Comparison of ENCODE assay signal across 1 cellular context in the genomic region with DNA sequence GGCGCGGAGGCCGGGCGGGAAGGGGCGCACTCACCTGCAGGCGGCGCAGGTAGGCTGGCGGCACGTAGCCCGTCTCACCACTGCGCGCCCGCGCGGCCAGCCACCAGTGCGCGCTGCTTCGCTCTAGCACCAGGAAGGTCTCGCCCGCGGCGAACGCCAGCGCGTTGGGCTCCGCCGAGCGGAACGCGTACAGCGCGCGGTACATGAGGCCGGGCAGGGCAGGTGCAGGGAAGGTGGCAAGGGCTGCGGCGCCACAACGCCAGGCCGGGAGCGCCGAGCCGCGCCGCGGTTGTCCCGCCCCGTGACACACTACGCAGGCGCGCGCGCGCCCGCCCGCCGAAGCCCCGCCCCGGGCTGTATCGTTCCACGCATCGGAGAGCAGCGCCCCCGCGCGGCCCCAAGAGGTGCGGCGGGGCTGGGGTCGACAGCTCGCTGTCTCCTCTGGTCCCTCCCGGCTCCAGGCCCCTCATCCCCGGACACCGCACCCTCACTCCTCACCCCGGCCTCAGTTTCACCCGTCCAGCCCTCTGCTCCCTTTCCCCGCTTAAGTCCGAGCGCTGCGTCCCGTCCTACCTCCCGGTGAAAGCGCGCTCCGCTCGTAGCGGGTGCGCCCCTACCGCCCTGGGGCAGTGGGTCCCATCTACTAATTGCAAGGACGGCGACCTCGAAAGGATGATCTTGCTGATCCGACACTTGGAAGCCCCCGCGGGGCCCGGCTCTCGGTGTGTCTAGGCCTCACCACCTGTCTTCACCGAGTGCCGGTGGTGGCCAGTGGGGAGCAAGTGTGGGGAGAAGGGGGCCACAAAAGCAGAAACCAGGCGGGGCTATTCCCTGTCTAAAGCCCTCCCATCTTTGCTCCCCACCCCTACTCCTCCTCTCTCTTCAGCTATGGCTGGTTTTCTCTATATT.
A peak's percentile ranks its signal among the peaks of the same experiment; 100 is the strongest.
TF ChIP-seq lines count a peak whose summit lies in the region.

Gene NCKIPSD (minus strand): TSS at position 313 of the 909 bp plus-strand sequence. CDS start 108 bp downstream, at position 205.

TF ChIP-seq in HepG2, 621 proteins besides CTCF, POLR2A, EP300 and RAD21 (continued from another document and continues in another):
- TF ChIP-seq, protein P1, sequence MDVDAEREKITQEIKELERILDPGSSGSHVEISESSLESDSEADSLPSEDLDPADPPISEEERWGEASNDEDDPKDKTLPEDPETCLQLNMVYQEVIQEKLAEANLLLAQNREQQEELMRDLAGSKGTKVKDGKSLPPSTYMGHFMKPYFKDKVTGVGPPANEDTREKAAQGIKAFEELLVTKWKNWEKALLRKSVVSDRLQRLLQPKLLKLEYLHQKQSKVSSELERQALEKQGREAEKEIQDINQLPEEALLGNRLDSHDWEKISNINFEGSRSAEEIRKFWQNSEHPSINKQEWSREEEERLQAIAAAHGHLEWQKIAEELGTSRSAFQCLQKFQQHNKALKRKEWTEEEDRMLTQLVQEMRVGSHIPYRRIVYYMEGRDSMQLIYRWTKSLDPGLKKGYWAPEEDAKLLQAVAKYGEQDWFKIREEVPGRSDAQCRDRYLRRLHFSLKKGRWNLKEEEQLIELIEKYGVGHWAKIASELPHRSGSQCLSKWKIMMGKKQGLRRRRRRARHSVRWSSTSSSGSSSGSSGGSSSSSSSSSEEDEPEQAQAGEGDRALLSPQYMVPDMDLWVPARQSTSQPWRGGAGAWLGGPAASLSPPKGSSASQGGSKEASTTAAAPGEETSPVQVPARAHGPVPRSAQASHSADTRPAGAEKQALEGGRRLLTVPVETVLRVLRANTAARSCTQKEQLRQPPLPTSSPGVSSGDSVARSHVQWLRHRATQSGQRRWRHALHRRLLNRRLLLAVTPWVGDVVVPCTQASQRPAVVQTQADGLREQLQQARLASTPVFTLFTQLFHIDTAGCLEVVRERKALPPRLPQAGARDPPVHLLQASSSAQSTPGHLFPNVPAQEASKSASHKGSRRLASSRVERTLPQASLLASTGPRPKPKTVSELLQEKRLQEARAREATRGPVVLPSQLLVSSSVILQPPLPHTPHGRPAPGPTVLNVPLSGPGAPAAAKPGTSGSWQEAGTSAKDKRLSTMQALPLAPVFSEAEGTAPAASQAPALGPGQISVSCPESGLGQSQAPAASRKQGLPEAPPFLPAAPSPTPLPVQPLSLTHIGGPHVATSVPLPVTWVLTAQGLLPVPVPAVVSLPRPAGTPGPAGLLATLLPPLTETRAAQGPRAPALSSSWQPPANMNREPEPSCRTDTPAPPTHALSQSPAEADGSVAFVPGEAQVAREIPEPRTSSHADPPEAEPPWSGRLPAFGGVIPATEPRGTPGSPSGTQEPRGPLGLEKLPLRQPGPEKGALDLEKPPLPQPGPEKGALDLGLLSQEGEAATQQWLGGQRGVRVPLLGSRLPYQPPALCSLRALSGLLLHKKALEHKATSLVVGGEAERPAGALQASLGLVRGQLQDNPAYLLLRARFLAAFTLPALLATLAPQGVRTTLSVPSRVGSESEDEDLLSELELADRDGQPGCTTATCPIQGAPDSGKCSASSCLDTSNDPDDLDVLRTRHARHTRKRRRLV (CRISPR knock-in tag; IDR thresholded peaks at IDR 0.05): no peak
- TF ChIP-seq ZNF432 (CRISPR knock-in tag; IDR thresholded peaks at IDR 0.05; ENCODE audit: borderline replicate concordance) (no peak), EHMT2 (IDR thresholded peaks at IDR 0.05; ENCODE audit: borderline replicate concordance, low read depth, low read length) (no peak), HCFC1 (IDR thresholded peaks at IDR 0.05; ENCODE audit: low read depth, low read length) (no peak), ZFP1 (CRISPR knock-in tag; IDR thresholded peaks at IDR 0.05) (no peak), ZNF570 (CRISPR knock-in tag; IDR thresholded peaks at IDR 0.05; ENCODE audit: borderline replicate concordance) (no peak), HHEX (CRISPR knock-in tag; IDR thresholded peaks at IDR 0.05) (no peak), ZBTB20 (CRISPR knock-in tag; IDR thresholded peaks at IDR 0.05; ENCODE audit: borderline replicate concordance, low read depth) (no peak), ARID5B (CRISPR knock-in tag; IDR thresholded peaks at IDR 0.05) (no peak), ZNF619 (CRISPR knock-in tag; IDR thresholded peaks at IDR 0.05) (peak; percentile 69; the same call in 1 of the 2 replicates), HOXA3 (CRISPR knock-in tag; IDR thresholded peaks at IDR 0.05) (peak; percentile 73), PAF1 (CRISPR knock-in tag; IDR thresholded peaks at IDR 0.05) (no peak), PITX1 (CRISPR knock-in tag; IDR thresholded peaks at IDR 0.05) (no peak), ZNF350 (CRISPR knock-in tag; IDR thresholded peaks at IDR 0.05; ENCODE audit: borderline replicate concordance, low read depth) (no peak), TEF (CRISPR knock-in tag; IDR thresholded peaks at IDR 0.05) (no peak), FIP1L1 (IDR thresholded peaks at IDR 0.05; ENCODE audit: borderline replicate concordance, insufficient read depth, low read depth, low read length) (no peak), ZNF749 (CRISPR knock-in tag; IDR thresholded peaks at IDR 0.05; ENCODE audit: borderline replicate concordance) (no peak; the same call in 1 of the 2 replicates), ZNF577 (CRISPR knock-in tag; IDR thresholded peaks at IDR 0.05; ENCODE audit: borderline replicate concordance, low read depth) (0 out of 2 replicates have a peak, but pooled peaks have one; percentile 44), GTF2F1 (IDR thresholded peaks at IDR 0.05; ENCODE audit: low read length) (no peak), ZNF292 (CRISPR knock-in tag; IDR thresholded peaks at IDR 0.05; ENCODE audit: borderline replicate concordance, low read depth) (no peak), GABPA (IDR thresholded peaks at IDR 0.05; ENCODE audit: low read depth, low read length) (no peak), GABPA (CRISPR knock-in tag; IDR thresholded peaks at IDR 0.05; ENCODE audit: low read depth) (no peak), ZNF790 (CRISPR knock-in tag; IDR thresholded peaks at IDR 0.05; ENCODE audit: borderline replicate concordance) (no peak; the same call in 1 of the 2 replicates), GATAD1 (CRISPR knock-in tag; IDR thresholded peaks at IDR 0.05) (peak; percentile 62), NAIF1 (CRISPR knock-in tag; IDR thresholded peaks at IDR 0.05; ENCODE audit: borderline replicate concordance) (no peak), JUNB (CRISPR knock-in tag; IDR thresholded peaks at IDR 0.05; ENCODE audit: borderline replicate concordance) (no peak), ZNF569 (CRISPR knock-in tag; IDR thresholded peaks at IDR 0.05; ENCODE audit: borderline replicate concordance) (no peak), CCAR2 (optimal IDR thresholded peaks at IDR 0.05; ENCODE audit: low read depth, low read length) (no peak), SATB2 (CRISPR knock-in tag; IDR thresholded peaks at IDR 0.05) (no peak), ZBTB4 (CRISPR knock-in tag; IDR thresholded peaks at IDR 0.05; ENCODE audit: borderline replicate concordance) (no peak), LBX2 (CRISPR knock-in tag; IDR thresholded peaks at IDR 0.05; ENCODE audit: borderline replicate concordance) (no peak; the same call in 1 of the 2 replicates), ZNF775 (CRISPR knock-in tag; IDR thresholded peaks at IDR 0.05; ENCODE audit: borderline replicate concordance) (no peak), ZMYM4 (CRISPR knock-in tag; IDR thresholded peaks at IDR 0.05) (peak; percentile 43; the same call in 1 of the 2 replicates), SMYD3 (CRISPR knock-in tag; IDR thresholded peaks at IDR 0.05) (no peak), DNMT1 (CRISPR knock-in tag; IDR thresholded peaks at IDR 0.05) (peak; percentile 99), MEIS2 (CRISPR knock-in tag; IDR thresholded peaks at IDR 0.05) (peak; percentile 51; the same call in 1 of the 2 replicates)
- TF ChIP-seq, protein P2, sequence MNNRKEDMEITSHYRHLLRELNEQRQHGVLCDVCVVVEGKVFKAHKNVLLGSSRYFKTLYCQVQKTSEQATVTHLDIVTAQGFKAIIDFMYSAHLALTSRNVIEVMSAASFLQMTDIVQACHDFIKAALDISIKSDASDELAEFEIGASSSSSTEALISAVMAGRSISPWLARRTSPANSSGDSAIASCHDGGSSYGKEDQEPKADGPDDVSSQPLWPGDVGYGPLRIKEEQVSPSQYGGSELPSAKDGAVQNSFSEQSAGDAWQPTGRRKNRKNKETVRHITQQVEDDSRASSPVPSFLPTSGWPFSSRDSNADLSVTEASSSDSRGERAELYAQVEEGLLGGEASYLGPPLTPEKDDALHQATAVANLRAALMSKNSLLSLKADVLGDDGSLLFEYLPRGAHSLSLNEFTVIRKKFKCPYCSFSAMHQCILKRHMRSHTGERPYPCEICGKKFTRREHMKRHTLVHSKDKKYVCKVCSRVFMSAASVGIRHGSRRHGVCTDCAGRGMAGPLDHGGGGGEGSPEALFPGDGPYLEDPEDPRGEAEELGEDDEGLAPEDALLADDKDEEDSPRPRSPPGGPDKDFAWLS (CRISPR knock-in tag; IDR thresholded peaks at IDR 0.05; ENCODE audit: borderline replicate concordance): 0 out of 2 replicates have a peak, but pooled peaks have one; percentile 90
- TF ChIP-seq, protein P3, sequence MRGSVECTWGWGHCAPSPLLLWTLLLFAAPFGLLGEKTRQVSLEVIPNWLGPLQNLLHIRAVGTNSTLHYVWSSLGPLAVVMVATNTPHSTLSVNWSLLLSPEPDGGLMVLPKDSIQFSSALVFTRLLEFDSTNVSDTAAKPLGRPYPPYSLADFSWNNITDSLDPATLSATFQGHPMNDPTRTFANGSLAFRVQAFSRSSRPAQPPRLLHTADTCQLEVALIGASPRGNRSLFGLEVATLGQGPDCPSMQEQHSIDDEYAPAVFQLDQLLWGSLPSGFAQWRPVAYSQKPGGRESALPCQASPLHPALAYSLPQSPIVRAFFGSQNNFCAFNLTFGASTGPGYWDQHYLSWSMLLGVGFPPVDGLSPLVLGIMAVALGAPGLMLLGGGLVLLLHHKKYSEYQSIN (CRISPR knock-in tag; IDR thresholded peaks at IDR 0.05; ENCODE audit: borderline replicate concordance): no peak
